In genomic region chr3:58331593-58332152, GRCh38 we compare ENCODE assay signal across 1 cellular context.
TF ChIP-seq lines count a peak whose summit lies in the region.

No MANE protein-coding gene starts in this region.

TF ChIP-seq in HCT116, 20 proteins besides CTCF, POLR2A, EP300 and RAD21:
- TF ChIP-seq REST (IDR thresholded peaks at IDR 0.05; ENCODE audit: low read depth) (no peak), ELF1 (IDR thresholded peaks at IDR 0.05; ENCODE audit: borderline replicate concordance, low read depth) (no peak), SP1 (IDR thresholded peaks at IDR 0.05; ENCODE audit: low read depth) (no peak), POLR2AphosphoS5 (IDR thresholded peaks at IDR 0.05; ENCODE audit: low read depth, low read length) (no peak), EZH2phosphoT487 (IDR thresholded peaks at IDR 0.05; ENCODE audit: borderline replicate concordance) (no peak), ZNF274 (IDR thresholded peaks at IDR 0.05; ENCODE audit: low read depth, low read length) (no peak)
